ENCODE assay signal across 8 cellular contexts in genomic region chr14:92106095-92106937, GRCh38. TPM values are rescaled to one million over a fixed set of nuclear protein-coding genes. Genes with fewer than 3 reads are reported as not detected.
DNase-seq lines count a peak whose midpoint lies in the region; ATAC-seq and TF ChIP-seq lines count a peak whose summit lies in the region.

Gene ATXN3 (minus strand): TSS chr14:92106582. CDS start chr14:92106552, 30 bp downstream.

- peak within 1 kb of the TSS; percentile 73 for H3K27ac ChIP-seq in CD4-positive, alpha-beta memory T cell (ENCODE audit: low read depth, low read length)
- peak within 1 kb of the TSS; percentile 94 for H3K27ac ChIP-seq in duodenal mucosa (ENCODE audit: low read depth, low read length)

- ATAC-seq in GM19397 (IDR thresholded peaks at IDR 0.05; ENCODE audit: unreplicated experiment) (peak; percentile 91), HG03571 (IDR thresholded peaks at IDR 0.05; ENCODE audit: unreplicated experiment) (peak; percentile 73)

- peak within 1 kb of the TSS; percentile 86 to 97 (median 97) for H3K27ac Mint-ChIP-seq in CD4-positive, alpha-beta memory T cell
- H3K27ac Mint-ChIP-seq in activated CD4-positive, alpha-beta memory T cell treated with anti-CD3 and anti-CD28 coated beads for 36 hours = peak within 1 kb of the TSS; percentile 78

- peak; percentile 92 to 98 (median 95) for DNase-seq in CD4-positive, alpha-beta memory T cell
- peak; percentile 98 for DNase-seq in NCI-H82 (lab: John Stamatoyannopoulos, UW)
- DNase-seq in activated CD4-positive, alpha-beta memory T cell treated with anti-CD3 and anti-CD28 coated beads for 36 hours = peak; percentile 97
- peak; percentile 97 to 99 for DNase-seq in lower leg skin (ENCODE audit: low spot score in 2 of 2)
- DNase-seq in stimulated activated CD4-positive, alpha-beta T cell treated with anti-CD3 and anti-CD28 coated beads, Interleukin-4, amount 100 ng/mL, for 48 hours (ENCODE audit: low read depth in 2 of 2) = peak; percentile 94 to 95

- H3K4me3 ChIP-seq in CD4-positive, alpha-beta memory T cell (ENCODE audit: low read length in 2 of 2) = peak within 1 kb of the TSS; percentile 80 to 98
- H3K4me3 ChIP-seq in duodenal mucosa (ENCODE audit: low read depth in 1 of 2, low read length in 2 of 2) (peak within 1 kb of the TSS; percentile 87 to 97), lower leg skin (ENCODE audit: low read depth, poor library complexity, severe bottlenecking) (peak within 1 kb of the TSS; percentile 78)

- no peaks in the 10 kb centered on the region for H3K36me3 ChIP-seq in CD4-positive, alpha-beta memory T cell (ENCODE audit: insufficient read depth, low read length)
- no peaks in the 10 kb centered on the region for H3K36me3 ChIP-seq in duodenal mucosa (ENCODE audit: control insufficient read depth in 1 of 2, insufficient read depth in 2 of 2, low read length in 2 of 2)

- peak in 1 of 3 donors; percentile 29 for TF ChIP-seq CTCF in lower leg skin (IDR thresholded peaks at IDR 0.05)

- H3K27me3 ChIP-seq in CD4-positive, alpha-beta memory T cell (ENCODE audit: insufficient read depth, low read length) = no peaks in the 10 kb centered on the region
- H3K27me3 ChIP-seq in duodenal mucosa (ENCODE audit: control insufficient read depth in 1 of 2, insufficient read depth in 2 of 2, low read length in 2 of 2) = no peaks in the 10 kb centered on the region

- H3K9me3 ChIP-seq in CD4-positive, alpha-beta memory T cell (ENCODE audit: control insufficient read depth in 1 of 2, low read length in 2 of 2) = no peaks in the 10 kb centered on the region
- H3K9me3 ChIP-seq in duodenal mucosa (ENCODE audit: control insufficient read depth in 1 of 2, low read length in 2 of 2) = no peaks in the 10 kb centered on the region

- intact Hi-C loops in CD4-positive, alpha-beta memory T cell (cut with micrococcal nuclease) = loop anchor here (1.0 to 5.0 kb wide), 6 partner anchors 15 to 1774 kb away; partner anchors contain the start of genes CPSF2, GOLGA5, NDUFB1 and NRDE2
- intact Hi-C loops in activated CD4-positive, alpha-beta memory T cell treated with anti-CD3 and anti-CD28 coated beads for 36 hours (cut with micrococcal nuclease) = loop anchor here (1.0 to 2.0 kb wide), 2 partner anchors 14 to 66 kb away; partner anchors contain the start of genes CPSF2, NDUFB1 and TRIP11
- intact Hi-C loops in lower leg skin (cut with DNase I; ENCODE audit: low total_unique reads) = no loop called here

- H3K4me1 ChIP-seq in CD4-positive, alpha-beta memory T cell (ENCODE audit: insufficient read depth, low read length) = peaks cover 55% of the 10 kb centered on the region
- peaks cover 11 to 12% of the 10 kb centered on the region in 2 donors for H3K4me1 ChIP-seq in duodenal mucosa (ENCODE audit: control insufficient read depth in 1 of 2, insufficient read depth in 2 of 2, low read length in 2 of 2)

- H3K36me3 Mint-ChIP-seq in CD4-positive, alpha-beta memory T cell = peaks cover 0 to 5% of the 10 kb centered on the region in 2 donors
- H3K36me3 Mint-ChIP-seq in activated CD4-positive, alpha-beta memory T cell treated with anti-CD3 and anti-CD28 coated beads for 36 hours = no peaks in the 10 kb centered on the region

- POLR2A ChIA-PET in CD4-positive, alpha-beta memory T cell (lab: Charles Lee; ENCODE audit: partially characterized antibody) = interaction anchor here (0.5 to 4.3 kb wide), 14 partner anchors 9 to 1707 kb away, joined by 3 to 125 read pairs (median 3); partner anchors contain the start of genes CPSF2, GOLGA5, NDUFB1 and PPP4R3A
- POLR2A ChIA-PET in activated CD4-positive, alpha-beta memory T cell treated with anti-CD3 and anti-CD28 coated beads for 36 hours (lab: Charles Lee) = interaction anchor here (1.3 to 3.8 kb wide), 4 partner anchors 10 to 66 kb away, joined by 3 to 52 read pairs (median 10); partner anchors contain the start of genes CPSF2, NDUFB1 and TRIP11

- H3K9me3 Mint-ChIP-seq in CD4-positive, alpha-beta memory T cell = peaks cover 0 to 2% (median 0%) of the 10 kb centered on the region in 8 donors
- H3K9me3 Mint-ChIP-seq in activated CD4-positive, alpha-beta memory T cell treated with anti-CD3 and anti-CD28 coated beads for 36 hours = no peaks in the 10 kb centered on the region

- CTCF ChIA-PET in CD4-positive, alpha-beta memory T cell (lab: Charles Lee; ENCODE audit: partially characterized antibody) = interaction anchor here (0.6 to 4.6 kb wide), 23 partner anchors 8 to 1193 kb away, joined by 3 to 167 read pairs (median 4); partner anchors contain the start of genes CPSF2, NDUFB1 and TRIP11
- CTCF ChIA-PET in activated CD4-positive, alpha-beta memory T cell treated with anti-CD3 and anti-CD28 coated beads for 36 hours (lab: Charles Lee) = interaction anchor here (0.7 to 4.6 kb wide), 16 partner anchors 8 to 733 kb away, joined by 3 to 132 read pairs (median 4); partner anchors contain the start of genes CPSF2, NDUFB1 and TRIP11

- H3K27me3 Mint-ChIP-seq in CD4-positive, alpha-beta memory T cell = no peaks in the 10 kb centered on the region
- no peaks in the 10 kb centered on the region for H3K27me3 Mint-ChIP-seq in activated CD4-positive, alpha-beta memory T cell treated with anti-CD3 and anti-CD28 coated beads for 36 hours

- H3K9ac ChIP-seq in duodenal mucosa (ENCODE audit: low read depth in 1 of 2, low read length in 2 of 2) = peak within 1 kb of the TSS; percentile 82 to 84

- peak within 1 kb of the TSS; percentile 94 to 100 (median 99) for H3K4me3 Mint-ChIP-seq in CD4-positive, alpha-beta memory T cell
- H3K4me3 Mint-ChIP-seq in activated CD4-positive, alpha-beta memory T cell treated with anti-CD3 and anti-CD28 coated beads for 36 hours = peak within 1 kb of the TSS; percentile 93

- TF ChIP-seq POLR2A in lower leg skin (IDR thresholded peaks at IDR 0.05) = peak in 1 of 2 donors; percentile 26

- H3K4me1 Mint-ChIP-seq in CD4-positive, alpha-beta memory T cell = peaks cover 27 to 56% (median 42%) of the 10 kb centered on the region in 4 donors
- peaks cover 42% of the 10 kb centered on the region for H3K4me1 Mint-ChIP-seq in activated CD4-positive, alpha-beta memory T cell treated with anti-CD3 and anti-CD28 coated beads for 36 hours (ENCODE audit: low read depth)

- WGBS in lower leg skin, 2 donors = 0 to 1% methylated on average over 57 to 58 of the region's 66 CpGs

RNA-seq across cellular contexts. Expression of gene ATXN3, which starts in this region (rescaled TPM):
- 10 to 100 TPM; 48.9 to 52.4 TPM for total RNA-seq in CD4-positive, alpha-beta memory T cell
- polyA plus RNA-seq in CD4-positive, alpha-beta memory T cell = 10 to 100 TPM; 12.1 to 19.9 TPM
- 10 to 100 TPM; 30.8 to 31.6 TPM for total RNA-seq in activated CD4-positive, alpha-beta memory T cell treated with anti-CD3 and anti-CD28 coated beads for 36 hours
- 10 to 100 TPM; 34.7 to 57.5 (median 45.4) TPM for total RNA-seq in lower leg skin

Comparison
In these comparisons a context has a peak if more than half of its experiments do, and no peak if none do; other contexts are left out.
1. Peak in every context shown above with its lines: DNase-seq, ATAC-seq, H3K4me3 ChIP-seq and H3K27ac ChIP-seq.